ENCODE assay signal across 25 cellular contexts in the genomic region with DNA sequence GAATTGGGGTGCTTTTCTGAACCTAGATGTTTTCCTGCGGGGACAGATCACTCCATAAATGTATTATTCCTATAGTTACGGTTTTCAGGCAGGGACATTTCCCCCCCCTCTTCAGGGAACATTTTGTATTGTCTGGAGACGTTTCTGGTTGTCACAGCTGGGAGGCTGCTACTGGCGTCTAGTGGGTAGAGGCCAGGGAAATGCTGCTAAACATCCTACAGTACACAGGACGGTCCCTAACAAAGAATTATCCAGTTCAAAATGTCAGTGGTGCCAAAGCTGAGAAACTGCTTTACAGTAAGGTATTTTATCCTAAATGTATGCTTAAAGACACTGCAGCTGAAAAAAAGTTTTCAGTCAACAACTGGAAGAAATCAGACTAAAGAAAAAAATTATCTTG. TPM values are rescaled to one million over a fixed set of nuclear protein-coding genes. Genes with fewer than 3 reads are reported as not detected.
DNase-seq lines count a peak whose midpoint lies in the region; ATAC-seq and TF ChIP-seq lines count a peak whose summit lies in the region.
"Had no signal": no experiment of that assay in that cellular context is flagged by ENCODE, and none has a peak within 500 bp of the region (broad histone marks: within the 10 kb centered on the region; RNA-seq: fewer than 3 reads in every experiment).

No MANE protein-coding gene starts in this region.

- H3K9me3 ChIP-seq in WERI-Rb-1 (ENCODE audit: severe bottlenecking) (no peaks in the 10 kb centered on the region), BE2C (no peaks in the 10 kb centered on the region)
- H3K9me3 ChIP-seq: BLaER1 treated with 17β-estradiol and CSF1 and Interleukin-3, amounts not matched to agents 10 nM and 100 nM; SJSA1 had no signal

- no peaks in the 10 kb centered on the region for H3K36me3 ChIP-seq in WERI-Rb-1
- no peaks in the 10 kb centered on the region for H3K36me3 ChIP-seq in BE2C
- H3K36me3 ChIP-seq: SJSA1 had no signal

- no peaks in the 10 kb centered on the region for H3K9me3 Mint-ChIP-seq in CD14-positive monocyte
- H3K9me3 Mint-ChIP-seq: CD4-positive, alpha-beta memory T cell had no signal

- H3K36me3 Mint-ChIP-seq in CD14-positive monocyte: peaks cover 42 to 54% of the 10 kb centered on the region in 2 donors

- H3K27ac Mint-ChIP-seq in CD14-positive monocyte: peak overlapping the region in 4 of 7 donors; percentile 14 to 72 (median 41)
- H3K27ac Mint-ChIP-seq: CD4-positive, alpha-beta memory T cell had no signal

- ATAC-seq in GM18868 (IDR thresholded peaks at IDR 0.05; ENCODE audit: unreplicated experiment) (no peak), HG02885 (IDR thresholded peaks at IDR 0.05; ENCODE audit: poor library complexity, unreplicated experiment) (no peak)
- ATAC-seq: GM12878, HepG2 had no signal

- H3K27me3 ChIP-seq in WERI-Rb-1 (ENCODE audit: insufficient read depth, low read depth, severe bottlenecking): no peaks in the 10 kb centered on the region
- H3K27me3 ChIP-seq in BE2C: no peaks in the 10 kb centered on the region
- H3K27me3 ChIP-seq: BLaER1 treated with 17β-estradiol and CSF1 and Interleukin-3, amounts not matched to agents 10 nM and 100 nM; SJSA1 had no signal

- H3K27me3 Mint-ChIP-seq in CD14-positive monocyte (ENCODE audit: low read depth in 3 of 3): no peaks in the 10 kb centered on the region
- H3K27me3 Mint-ChIP-seq: CD4-positive, alpha-beta memory T cell had no signal

- intact Hi-C loops in CD14-positive monocyte (cut with micrococcal nuclease): no loop called here

- TF ChIP-seq CTCF in CD14-positive monocyte (IDR thresholded peaks at IDR 0.05) (no peak), WERI-Rb-1 (IDR thresholded peaks at IDR 0.05; ENCODE audit: low read depth, low read length) (no peak), BE2C (IDR thresholded peaks at IDR 0.05; ENCODE audit: low read depth, low read length) (no peak)

- H3K4me1 ChIP-seq in BE2C: no peaks in the 10 kb centered on the region
- H3K4me1 ChIP-seq: SJSA1 had no signal

- no peak overlapping the region for H3K4me3 Mint-ChIP-seq in CD14-positive monocyte
- H3K4me3 Mint-ChIP-seq: CD4-positive, alpha-beta memory T cell had no signal

- H3K4me1 Mint-ChIP-seq in CD14-positive monocyte: peaks cover 36% of the 10 kb centered on the region
- H3K4me1 Mint-ChIP-seq: CD4-positive, alpha-beta memory T cell had no signal

- peak overlapping the region; percentile 39 for H3K27ac ChIP-seq in WERI-Rb-1
- H3K27ac ChIP-seq: BLaER1 treated with 17β-estradiol and CSF1 and Interleukin-3, amounts not matched to agents 10 nM and 100 nM; SJSA1 had no signal

- H3K4me3 ChIP-seq in WERI-Rb-1 (ENCODE audit: low read depth, low read length): no peak overlapping the region
- no peak overlapping the region for H3K4me3 ChIP-seq in BE2C (ENCODE audit: low read depth, low read length)
- H3K4me3 ChIP-seq: BLaER1 treated with 17β-estradiol and CSF1 and Interleukin-3, amounts not matched to agents 10 nM and 100 nM; GM12878; SJSA1 had no signal

- DNase-seq in CD14-positive monocyte (ENCODE audit: low spot score) (no peak), WERI-Rb-1 (no peak), islet precursor cell (peak; percentile 60), putamen (ENCODE audit: low spot score) (peak; percentile 16), BE2C (no peak), Kasumi-1 (lab: John Stamatoyannopoulos, UW) (no peak)
- DNase-seq: CD4-positive, alpha-beta memory T cell; COR-L47; DMS79; EL; GDM1; Karpas-422; NCI-H1105; NCI-H1436 treated with DMSO at 0.1 percent for 48 hours; NCI-H1930; NCI-H2107; NCI-H774; Right ventricle myocardium superior; RPMI8226 had no signal

RNA-seq across cellular contexts. Expression of gene PIWIL4, which starts 19.4 kb away (rescaled TPM):
- 1 to 10 TPM in 1 of 2 donors, under 1 TPM in 1; 0.98 to 1.1 TPM for polyA plus RNA-seq in CD14-positive monocyte
- not detected for polyA plus RNA-seq in BE2C (2012; ENCODE audit: insufficient read depth, insufficient read length, low read depth)

RNA-seq across cellular contexts. Expression of gene FUT4, which starts 42.8 kb away (rescaled TPM):
- 1 to 10 TPM; 5.4 to 6.5 TPM for polyA plus RNA-seq in CD14-positive monocyte
- polyA plus RNA-seq in BE2C (2012; ENCODE audit: insufficient read depth, insufficient read length, low read depth): 1.5 TPM

Comparison
In these comparisons a context has a peak if more than half of its experiments do, and no peak if none do; other contexts are left out.
1. DNase-seq: peak in islet precursor cell (single experiment) and putamen (single experiment); none in CD14-positive monocyte (single experiment), WERI-Rb-1 (single experiment), BE2C (single experiment) and Kasumi-1 (0 of 2).